In genomic region chr1:199054706-199055105, GRCh38 we compare ENCODE assay signal across 18 cellular contexts.
"Had no signal": no experiment of that assay in that cellular context is flagged by ENCODE, and none has a peak within 500 bp of the region (broad histone marks: within the 10 kb centered on the region; RNA-seq: fewer than 3 reads in every experiment).

No MANE protein-coding gene starts in this region.

- H3K4me1 ChIP-seq: breast epithelium, left lung, tibial artery had no signal

- ATAC-seq: activated naive CD4-positive, alpha-beta T cell treated with anti-CD3 and anti-CD28 coated beads, Interleukin-2, amount 50 U/mL, for 72 hours; left lung; sciatic nerve; stimulated activated effector memory CD8-positive, alpha-beta T cell treated with anti-CD3 and anti-CD28 coated beads, Interleukin-12 subunit alpha, Interleukin-12 subunit beta, amount 100 ng/mL, for 72 hours; stimulated activated naive CD8-positive, alpha-beta T cell treated with anti-CD3 and anti-CD28 coated beads, Interleukin-15, amount 100 ng/mL, for 72 hours had no signal

- DNase-seq: activated T-cell treated with anti-CD3 and anti-CD28 coated beads, Interleukin-2, amount 50 U/mL, for 1 hour; cortex of kidney; foreskin melanocyte; glutamatergic neuron; hippocampal formation; kidney glomerular epithelial cell; left lung; naive B cell; small intestine; stimulated activated CD4-positive, alpha-beta T cell treated with anti-CD3 and anti-CD28 coated beads, Interleukin-2, amount 100 ng/mL, for 24 hours; stimulated activated naive CD8-positive, alpha-beta T cell treated with anti-CD3 and anti-CD28 coated beads, Interleukin-15, amount 100 ng/mL, for 72 hours; tibial artery had no signal

- H3K36me3 ChIP-seq: breast epithelium, left lung, tibial artery had no signal

- H3K4me3 ChIP-seq: breast epithelium, left lung, lung, tibial artery had no signal

- FAIRE-seq: endometrium, small intestine had no signal

- H3K27ac ChIP-seq: breast epithelium, left lung, tibial artery had no signal

- H3K27me3 ChIP-seq: breast epithelium, left lung, tibial artery had no signal
